ENCODE assay signal across 17 cellular contexts in the genomic region with DNA sequence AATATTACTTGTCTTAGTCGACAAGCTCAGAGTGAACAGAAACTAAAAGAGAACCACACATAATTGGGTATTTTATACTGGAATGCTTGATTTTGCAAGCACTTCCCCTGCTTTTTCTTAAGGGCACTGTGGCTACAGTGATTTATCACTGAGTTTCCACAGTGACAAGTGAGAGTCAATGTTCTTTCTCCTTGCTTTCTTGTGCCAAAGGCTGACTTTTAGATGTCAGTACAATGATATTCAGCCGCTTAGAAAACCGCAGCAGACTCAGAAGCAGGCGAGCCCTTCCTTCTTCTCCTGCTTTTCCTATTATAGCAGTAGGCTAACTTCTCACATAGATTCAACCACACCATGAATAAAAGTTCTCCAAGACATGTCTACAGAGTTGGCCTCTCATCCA.
"Had no signal": no experiment of that assay in that cellular context is flagged by ENCODE, and none has a peak within 500 bp of the region (broad histone marks: within the 10 kb centered on the region; RNA-seq: fewer than 3 reads in every experiment).

No MANE protein-coding gene starts in this region.

- H3K9me3 ChIP-seq: ascending aorta, psoas muscle, tibial artery, uterus had no signal

- H3K27ac ChIP-seq: ascending aorta, cardiac muscle cell, foreskin keratinocyte, psoas muscle, tibial artery, uterus had no signal

- H3K4me1 Mint-ChIP-seq: activated naive CD8-positive, alpha-beta T cell treated with anti-CD3 and anti-CD28 coated beads, Interleukin-2, amount 10 ng/mL, durations not matched to agents 7 days and 5 days; nephron progenitor cell; stimulated activated memory B cell treated with anti-CD40 and anti-IgM and Interleukin-4, amounts not matched to agents 10 μg/mL and 1 μg/mL and 100 μg/mL, for 72 hours had no signal

- H3K36me3 ChIP-seq: ascending aorta, cardiac muscle cell, tibial artery, uterus had no signal

- DNase-seq: activated CD4-positive, alpha-beta T cell treated with anti-CD3 and anti-CD28 coated beads, Interleukin-2, amount 50 U/mL, for 1 hour; activated CD8-positive, alpha-beta memory T cell treated with anti-CD3 and anti-CD28 coated beads for 24 hours; activated gamma-delta T cell treated with Interleukin-2 at 50 U/mL for 16 hours; activated naive CD8-positive, alpha-beta T cell treated with anti-CD3 and anti-CD28 coated beads, Interleukin-2, amount 10 ng/mL, durations not matched to agents 7 days and 5 days; erythroblast; left ventricle myocardium superior; nephron progenitor cell; psoas muscle; stimulated activated CD4-positive, alpha-beta T cell treated with anti-CD3 and anti-CD28 coated beads, Interleukin-12 subunit alpha, Interleukin-12 subunit beta, amount 100 ng/mL, for 4 hours; stimulated activated CD4-positive, alpha-beta T cell treated with anti-CD3 and anti-CD28 coated beads, Interleukin-2, amount 100 ng/mL, for 24 hours; T-helper 9 cell; tibial artery; uterus had no signal

- H3K27ac Mint-ChIP-seq: activated naive CD8-positive, alpha-beta T cell treated with anti-CD3 and anti-CD28 coated beads, Interleukin-2, amount 10 ng/mL, durations not matched to agents 7 days and 5 days; nephron progenitor cell; stimulated activated memory B cell treated with anti-CD40 and anti-IgM and Interleukin-4, amounts not matched to agents 10 μg/mL and 1 μg/mL and 100 μg/mL, for 72 hours had no signal

- H3K4me3 Mint-ChIP-seq: activated naive CD8-positive, alpha-beta T cell treated with anti-CD3 and anti-CD28 coated beads, Interleukin-2, amount 10 ng/mL, durations not matched to agents 7 days and 5 days; nephron progenitor cell; stimulated activated memory B cell treated with anti-CD40 and anti-IgM and Interleukin-4, amounts not matched to agents 10 μg/mL and 1 μg/mL and 100 μg/mL, for 72 hours had no signal

- H3K27me3 Mint-ChIP-seq: activated naive CD8-positive, alpha-beta T cell treated with anti-CD3 and anti-CD28 coated beads, Interleukin-2, amount 10 ng/mL, durations not matched to agents 7 days and 5 days; stimulated activated memory B cell treated with anti-CD40 and anti-IgM and Interleukin-4, amounts not matched to agents 10 μg/mL and 1 μg/mL and 100 μg/mL, for 72 hours had no signal

- H3K9me3 Mint-ChIP-seq: activated naive CD8-positive, alpha-beta T cell treated with anti-CD3 and anti-CD28 coated beads, Interleukin-2, amount 10 ng/mL, durations not matched to agents 7 days and 5 days; nephron progenitor cell; stimulated activated memory B cell treated with anti-CD40 and anti-IgM and Interleukin-4, amounts not matched to agents 10 μg/mL and 1 μg/mL and 100 μg/mL, for 72 hours had no signal

- H3K4me1 ChIP-seq: ascending aorta, foreskin keratinocyte, psoas muscle, tibial artery, uterus had no signal

- H3K4me3 ChIP-seq: ascending aorta, cardiac muscle cell, psoas muscle, tibial artery, uterus had no signal

- H3K27me3 ChIP-seq: ascending aorta, cardiac muscle cell, foreskin keratinocyte, tibial artery, uterus had no signal

- H3K36me3 Mint-ChIP-seq: activated naive CD8-positive, alpha-beta T cell treated with anti-CD3 and anti-CD28 coated beads, Interleukin-2, amount 10 ng/mL, durations not matched to agents 7 days and 5 days; stimulated activated memory B cell treated with anti-CD40 and anti-IgM and Interleukin-4, amounts not matched to agents 10 μg/mL and 1 μg/mL and 100 μg/mL, for 72 hours had no signal
